Comparison of ENCODE assay signal across 32 cellular contexts in genomic region chr4:17769406-17770174, GRCh38. TPM values are rescaled to one million over a fixed set of nuclear protein-coding genes. Genes with fewer than 3 reads are reported as not detected.
"Had no signal": no experiment of that assay in that cellular context is flagged by ENCODE, and none has a peak within 500 bp of the region (broad histone marks: within the 10 kb centered on the region; RNA-seq: fewer than 3 reads in every experiment).

No MANE protein-coding gene starts in this region.

- H3K27me3 Mint-ChIP-seq: activated T-helper 17 cell treated with anti-CD3 and anti-CD28 coated beads, Interleukin-2, amount 50 U/mL, for 72 hours; stimulated activated naive CD8-positive, alpha-beta T cell treated with anti-CD3 and anti-CD28 coated beads, Interleukin-15, amount 100 ng/mL, for 72 hours had no signal

- H3K9me3 Mint-ChIP-seq: activated T-cell treated with anti-CD3 and anti-CD28 coated beads, Interleukin-2, amount 50 U/mL, for 4 hours; activated T-helper 17 cell treated with anti-CD3 and anti-CD28 coated beads, Interleukin-2, amount 50 U/mL, for 72 hours; natural killer cell; stimulated activated memory B cell treated with anti-CD40 and anti-IgM and Interleukin-4, amounts not matched to agents 10 μg/mL and 1 μg/mL and 100 μg/mL, for 72 hours; stimulated activated naive CD8-positive, alpha-beta T cell treated with anti-CD3 and anti-CD28 coated beads, Interleukin-15, amount 100 ng/mL, for 72 hours had no signal

- H3K4me1 ChIP-seq: neural progenitor cell, parathyroid adenoma, right atrium auricular region, thyroid gland had no signal

- H3K4me3 ChIP-seq: coronary artery, dorsolateral prefrontal cortex, neural progenitor cell, right atrium auricular region, skin epidermis, thyroid gland, upper lobe of left lung had no signal

- H3K4me3 Mint-ChIP-seq: activated T-cell treated with anti-CD3 and anti-CD28 coated beads, Interleukin-2, amount 50 U/mL, for 4 hours; activated T-helper 17 cell treated with anti-CD3 and anti-CD28 coated beads, Interleukin-2, amount 50 U/mL, for 72 hours; natural killer cell; neural progenitor cell; stimulated activated memory B cell treated with anti-CD40 and anti-IgM and Interleukin-4, amounts not matched to agents 10 μg/mL and 1 μg/mL and 100 μg/mL, for 72 hours; stimulated activated naive CD8-positive, alpha-beta T cell treated with anti-CD3 and anti-CD28 coated beads, Interleukin-15, amount 100 ng/mL, for 72 hours had no signal

- DNase-seq: activated CD4-positive, alpha-beta T cell treated with anti-CD3 and anti-CD28 coated beads for 48 hours; activated CD4-positive, alpha-beta T cell treated with anti-CD3 and anti-CD28 coated beads, Interleukin-2, amount 50 U/mL, for 48 hours; activated gamma-delta T cell treated with Interleukin-2 at 50 U/mL for 16 hours; activated naive CD4-positive, alpha-beta T cell treated with anti-CD3 and anti-CD28 coated beads, Interleukin-2, amount 50 U/mL, for 16 hours; activated T-cell treated with anti-CD3 and anti-CD28 coated beads, Interleukin-2, amount 50 U/mL, for 4 hours; amniotic stem cell; cerebellar nuclear complex; dorsolateral prefrontal cortex; effector memory CD4-positive, alpha-beta T cell; hippocampal formation; left cardiac atrium; mesendoderm; natural killer cell; occipital lobe; stimulated activated CD4-positive, alpha-beta T cell treated with anti-CD3 and anti-CD28 coated beads, Interleukin-4, amount 100 ng/mL, for 4 hours; stimulated activated CD8-positive, alpha-beta memory T cell treated with anti-CD3 and anti-CD28 coated beads, Interleukin-4, amount 100 ng/mL, for 48 hours; stimulated activated naive CD8-positive, alpha-beta T cell treated with anti-CD3 and anti-CD28 coated beads, Interleukin-15, amount 100 ng/mL, for 72 hours; T-helper 1 cell; thyroid gland; WERI-Rb-1 had no signal

- H3K27ac Mint-ChIP-seq: activated T-helper 17 cell treated with anti-CD3 and anti-CD28 coated beads, Interleukin-2, amount 50 U/mL, for 72 hours; natural killer cell; neural progenitor cell; stimulated activated memory B cell treated with anti-CD40 and anti-IgM and Interleukin-4, amounts not matched to agents 10 μg/mL and 1 μg/mL and 100 μg/mL, for 72 hours had no signal

- H3K36me3 ChIP-seq: neural progenitor cell, right atrium auricular region, thyroid gland, upper lobe of left lung, WERI-Rb-1 had no signal

- H3K9me3 ChIP-seq: right atrium auricular region, thyroid gland had no signal

- H3K4me1 Mint-ChIP-seq: stimulated activated memory B cell treated with anti-CD40 and anti-IgM and Interleukin-4, amounts not matched to agents 10 μg/mL and 1 μg/mL and 100 μg/mL, for 72 hours had no signal

- ATAC-seq: activated CD4-positive, CD25-positive, alpha-beta regulatory T cell treated with anti-CD3 and anti-CD28 coated beads, Interleukin-2, amount 50 U/mL, for 24 hours; activated T-cell treated with anti-CD3 and anti-CD28 coated beads, Interleukin-2, amount 50 U/mL, for 4 hours; activated T-helper 17 cell treated with anti-CD3 and anti-CD28 coated beads, Interleukin-2, amount 50 U/mL, for 72 hours; left cardiac atrium; natural killer cell; stimulated activated memory B cell treated with anti-CD40 and anti-IgM and Interleukin-4, amounts not matched to agents 10 μg/mL and 1 μg/mL and 100 μg/mL, for 72 hours; stimulated activated naive CD8-positive, alpha-beta T cell treated with anti-CD3 and anti-CD28 coated beads, Interleukin-15, amount 100 ng/mL, for 72 hours had no signal

- H3K27ac ChIP-seq: coronary artery, dorsolateral prefrontal cortex, neural progenitor cell, parathyroid adenoma, right atrium auricular region, thyroid gland, upper lobe of left lung, WERI-Rb-1 had no signal

- H3K27me3 ChIP-seq: dorsolateral prefrontal cortex, neural progenitor cell, right atrium auricular region, thyroid gland, upper lobe of left lung had no signal

- H3K36me3 Mint-ChIP-seq: natural killer cell; neural progenitor cell; stimulated activated memory B cell treated with anti-CD40 and anti-IgM and Interleukin-4, amounts not matched to agents 10 μg/mL and 1 μg/mL and 100 μg/mL, for 72 hours had no signal

RNA-seq across cellular contexts. Expression of gene FAM184B, which starts 11.8 kb away (rescaled TPM):
- total RNA-seq: activated T-helper 17 cell treated with anti-CD3 and anti-CD28 coated beads, Interleukin-2, amount 50 U/mL, for 72 hours; bronchial epithelial cell; liver; pulmonary artery endothelial cell; right atrium auricular region; thyroid gland had no signal
